ENCODE assay signal across 22 cellular contexts in the genomic region with DNA sequence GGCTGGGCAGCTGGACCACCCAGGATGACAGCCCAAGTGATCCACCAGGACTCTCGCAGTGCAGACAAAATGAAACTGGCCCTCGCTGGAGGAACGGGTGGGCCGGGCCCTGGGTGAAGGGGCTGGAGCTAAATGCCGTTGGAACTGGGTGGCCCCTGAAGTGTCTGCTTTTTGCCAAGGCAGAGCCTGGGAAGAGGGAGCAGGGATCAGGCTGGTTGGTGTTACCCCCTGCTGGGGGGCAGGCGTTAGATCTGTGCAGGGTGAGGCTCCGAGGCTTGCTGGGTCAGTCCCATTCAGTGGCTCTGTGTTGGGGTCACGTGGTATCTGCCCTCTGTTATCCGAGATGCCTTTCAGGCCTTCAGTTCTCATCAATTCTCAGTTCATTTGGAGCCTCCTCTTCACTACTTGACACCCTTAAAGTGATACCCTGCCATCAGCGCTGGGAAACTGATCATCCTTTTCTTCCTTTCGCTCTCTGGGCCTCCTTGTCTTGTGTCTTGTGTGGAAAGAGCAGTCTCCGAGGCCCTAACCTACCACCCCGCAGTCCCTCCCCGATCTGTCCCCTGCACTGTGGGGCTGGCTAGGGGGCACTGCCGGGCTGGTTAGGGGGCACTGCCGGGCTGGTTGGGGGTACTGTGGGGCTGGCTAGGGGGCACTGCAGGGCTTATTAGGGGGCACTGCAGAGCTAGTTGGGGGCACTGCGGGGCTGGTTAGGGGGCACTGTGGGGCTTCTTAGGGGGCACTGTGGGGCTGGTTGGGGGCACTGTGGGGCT. TPM values are rescaled to one million over a fixed set of nuclear protein-coding genes. Genes with fewer than 3 reads are reported as not detected.
DNase-seq lines count a peak whose midpoint lies in the region; ATAC-seq, FAIRE-seq and TF ChIP-seq lines count a peak whose summit lies in the region.
"Had no signal": no experiment of that assay in that cellular context is flagged by ENCODE, and none has a peak within 500 bp of the region (broad histone marks: within the 10 kb centered on the region; RNA-seq: fewer than 3 reads in every experiment).

No MANE protein-coding gene starts in this region.

- peak; percentile 27 for DNase-seq in Right ventricle myocardium superior
- DNase-seq in heart right ventricle: no peak
- DNase-seq in kidney: peak; percentile 56
- DNase-seq in osteoblast (ENCODE audit: insufficient read length, low spot score, missing footprints): peak; percentile 56
- DNase-seq in uterus: no peak
- no peak for DNase-seq in activated CD4-positive, CD25-positive, alpha-beta regulatory T cell (lab: John Stamatoyannopoulos, UW)
- DNase-seq in stimulated activated naive CD8-positive, alpha-beta T cell treated with anti-CD3 and anti-CD28 coated beads, Interleukin-15, amount 100 ng/mL, for 72 hours: no peak
- DNase-seq in NCI-H2081 treated with DMSO at 0.1 percent for 48 hours (lab: John Stamatoyannopoulos, UW): no peak
- DNase-seq: activated CD4-positive, alpha-beta T cell treated with anti-CD3 and anti-CD28 coated beads for 48 hours; activated naive CD4-positive, alpha-beta T cell treated with anti-CD3 and anti-CD28 coated beads for 36 hours; CD4-positive, alpha-beta T cell; central memory CD4-positive, alpha-beta T cell; glutamatergic neuron; GM23248; Kasumi-1; mesendoderm; naive thymus-derived CD4-positive, alpha-beta T cell; NCI-H1694 treated with DMSO at 0.1 percent for 48 hours; T-helper 17 cell had no signal

- FAIRE-seq in kidney (lab: Jason Lieb, UNC): no peak
- FAIRE-seq: pancreas, RCC 7860 had no signal

- ATAC-seq in Right ventricle myocardium superior (ENCODE audit: poor library complexity): no peak
- no peak for ATAC-seq in heart right ventricle
- no peak for ATAC-seq in stimulated activated naive CD8-positive, alpha-beta T cell treated with anti-CD3 and anti-CD28 coated beads, Interleukin-15, amount 100 ng/mL, for 72 hours
- ATAC-seq: naive thymus-derived CD4-positive, alpha-beta T cell; pancreas; T-helper 17 cell had no signal

- no peak for TF ChIP-seq CTCF in heart right ventricle (IDR thresholded peaks at IDR 0.05)
- TF ChIP-seq CTCF in kidney (IDR thresholded peaks at IDR 0.05; ENCODE audit: borderline replicate concordance, extremely low read depth, insufficient read depth): no peak
- TF ChIP-seq CTCF in osteoblast (IDR thresholded peaks at IDR 0.05; ENCODE audit: extremely low read depth, low read depth, low read length): no peak
- no peak for TF ChIP-seq CTCF in uterus (IDR thresholded peaks at IDR 0.05)

- H3K9me3 ChIP-seq in heart right ventricle (peaks cover 0 to 14% (median 0%) of the 10 kb centered on the region in 11 donors), kidney (ENCODE audit: control insufficient read depth in 1 of 2, low read length in 2 of 2) (no peaks in the 10 kb centered on the region), osteoblast (ENCODE audit: low read depth, low read length) (no peaks in the 10 kb centered on the region), uterus (no peaks in the 10 kb centered on the region)
- H3K9me3 ChIP-seq: pancreas had no signal

- no peak for TF ChIP-seq POLR2A in uterus (IDR thresholded peaks at IDR 0.05)

- H3K4me3 ChIP-seq in heart right ventricle (no peak overlapping the region), kidney (ENCODE audit: low read length in 2 of 2) (no peak overlapping the region), osteoblast (ENCODE audit: insufficient read depth, low read length) (no peak overlapping the region), uterus (no peak overlapping the region)
- H3K4me3 ChIP-seq: GM23248, pancreas, SK-N-MC had no signal

- H3K27me3 ChIP-seq in heart right ventricle: no peaks in the 10 kb centered on the region
- no peaks in the 10 kb centered on the region for H3K27me3 ChIP-seq in osteoblast (ENCODE audit: insufficient read depth, low read length)
- H3K27me3 ChIP-seq in uterus: no peaks in the 10 kb centered on the region
- H3K27me3 ChIP-seq: pancreas had no signal

- H3K36me3 ChIP-seq in heart right ventricle (no peaks in the 10 kb centered on the region), kidney (ENCODE audit: control insufficient read depth in 1 of 2, insufficient read depth in 2 of 2, low read length in 2 of 2) (no peaks in the 10 kb centered on the region), osteoblast (ENCODE audit: insufficient read depth, low read length) (peaks cover 7% of the 10 kb centered on the region), uterus (no peaks in the 10 kb centered on the region)
- H3K36me3 ChIP-seq: pancreas had no signal

- H3K4me1 ChIP-seq in heart right ventricle (peaks cover 6 to 34% (median 20%) of the 10 kb centered on the region in 9 donors), kidney (ENCODE audit: control insufficient read depth in 1 of 2, insufficient read depth in 1 of 2, low read depth in 1 of 2, low read length in 2 of 2) (peaks cover 0 to 5% of the 10 kb centered on the region in 2 donors), osteoblast (ENCODE audit: insufficient read depth, low read length) (peaks cover 19% of the 10 kb centered on the region), uterus (peaks cover 0 to 22% of the 10 kb centered on the region in 2 donors)
- H3K4me1 ChIP-seq: pancreas had no signal

- H3K27ac ChIP-seq in heart right ventricle (no peak overlapping the region), kidney (ENCODE audit: low read depth in 2 of 2, low read length in 2 of 2) (no peak overlapping the region), osteoblast (ENCODE audit: low read depth, low read length) (peak overlapping the region; percentile 17), uterus (peak overlapping the region; percentile 17)
- H3K27ac ChIP-seq: GM23248, pancreas, SK-N-MC had no signal

- 77 to 85% methylated on average over 17 of the region's 17 CpGs for WGBS in heart right ventricle, 2 donors

- H3K4me2 ChIP-seq in osteoblast (ENCODE audit: insufficient read depth, low read length): no peak overlapping the region

- H2AFZ ChIP-seq in osteoblast (ENCODE audit: low read length): no peak overlapping the region
- H2AFZ ChIP-seq: GM23248 had no signal

- H4K20me1 ChIP-seq in osteoblast (ENCODE audit: insufficient read depth, low read length): peaks cover 92% of the 10 kb centered on the region

- H3K9me3 Mint-ChIP-seq in stimulated activated naive CD8-positive, alpha-beta T cell treated with anti-CD3 and anti-CD28 coated beads, Interleukin-15, amount 100 ng/mL, for 72 hours: peaks cover 0 to 15% of the 10 kb centered on the region in 2 donors

- H3K4me3 Mint-ChIP-seq in stimulated activated naive CD8-positive, alpha-beta T cell treated with anti-CD3 and anti-CD28 coated beads, Interleukin-15, amount 100 ng/mL, for 72 hours: no peak overlapping the region
- H3K4me3 Mint-ChIP-seq: activated naive CD4-positive, alpha-beta T cell treated with anti-CD3 and anti-CD28 coated beads for 36 hours; CD4-positive, alpha-beta T cell; naive thymus-derived CD4-positive, alpha-beta T cell; T-helper 17 cell had no signal

- intact Hi-C loops in Right ventricle myocardium superior (cut with DNase I) (no loop called here), heart right ventricle (cut with DNase I) (no loop called here), kidney (cut with DNase I) (no loop called here), uterus (cut with DNase I; ENCODE audit: low total_unique reads) (no loop called here)

- H3K9ac ChIP-seq in kidney (ENCODE audit: low read length in 2 of 2): no peak overlapping the region
- H3K9ac ChIP-seq: GM23248 had no signal

- H3K79me2 ChIP-seq in osteoblast (ENCODE audit: insufficient read depth, low read length): peaks cover 96% of the 10 kb centered on the region

- H3K4me1 Mint-ChIP-seq in stimulated activated naive CD8-positive, alpha-beta T cell treated with anti-CD3 and anti-CD28 coated beads, Interleukin-15, amount 100 ng/mL, for 72 hours: no peaks in the 10 kb centered on the region
- H3K4me1 Mint-ChIP-seq: T-helper 17 cell had no signal

- H3K27ac Mint-ChIP-seq in stimulated activated naive CD8-positive, alpha-beta T cell treated with anti-CD3 and anti-CD28 coated beads, Interleukin-15, amount 100 ng/mL, for 72 hours: no peak overlapping the region
- H3K27ac Mint-ChIP-seq: activated naive CD4-positive, alpha-beta T cell treated with anti-CD3 and anti-CD28 coated beads for 36 hours; CD4-positive, alpha-beta T cell; naive thymus-derived CD4-positive, alpha-beta T cell; T-helper 17 cell had no signal

- no peaks in the 10 kb centered on the region for H3K27me3 Mint-ChIP-seq in stimulated activated naive CD8-positive, alpha-beta T cell treated with anti-CD3 and anti-CD28 coated beads, Interleukin-15, amount 100 ng/mL, for 72 hours
- H3K27me3 Mint-ChIP-seq: CD4-positive, alpha-beta T cell; T-helper 17 cell had no signal

RNA-seq across cellular contexts. Expression of a gene that starts 37.3 kb away (rescaled TPM):
- total RNA-seq in Right ventricle myocardium superior: 12.7 TPM
- total RNA-seq in heart right ventricle: 10 to 100 TPM in 7 of 10 donors, 1 to 10 TPM in 3; 8.1 to 60.0 (median 12.2) TPM
- polyA plus RNA-seq in heart right ventricle: 10 to 100 TPM; 13.8 to 19.7 TPM
- total RNA-seq in kidney: 23.8 TPM
- 2.4 TPM for polyA plus RNA-seq in kidney (ENCODE audit: insufficient read depth, low read depth, low replicate concordance)
- 571 and 801 TPM in 2 replicates for total RNA-seq in osteoblast
- total RNA-seq in uterus: 100 to 1,000 TPM in 2 of 4 donors, 10 to 100 TPM in 2; 21.2 to 604 (median 129) TPM
- polyA plus RNA-seq: naive thymus-derived CD4-positive, alpha-beta T cell had no signal

Comparison
In these comparisons a context has a peak if more than half of its experiments do, and no peak if none do; other contexts are left out.
1. DNase-seq: peak in Right ventricle myocardium superior (single experiment), kidney (single experiment) and osteoblast (single experiment); none in heart right ventricle (0 of 2), uterus (0 of 2), activated CD4-positive, CD25-positive, alpha-beta regulatory T cell (0 of 4), stimulated activated naive CD8-positive, alpha-beta T cell treated with anti-CD3 and anti-CD28 coated beads, Interleukin-15, amount 100 ng/mL, for 72 hours (0 of 2) and NCI-H2081 treated with DMSO at 0.1 percent for 48 hours (single experiment).
2. H3K27ac ChIP-seq: peak in osteoblast (single experiment) and uterus (2 of 2); none in heart right ventricle (0 of 10) and kidney (0 of 2).